In genomic region chr4:1614502-1614853, GRCh38 we compare ENCODE assay signal across 15 cellular contexts.
"Had no signal": no experiment of that assay in that cellular context is flagged by ENCODE, and none has a peak within 500 bp of the region (broad histone marks: within the 10 kb centered on the region; RNA-seq: fewer than 3 reads in every experiment).

No MANE protein-coding gene starts in this region.

- H3K27ac Mint-ChIP-seq: endodermal cell, mesothelial cell of epicardium had no signal

- ATAC-seq: gastroesophageal sphincter, left cardiac atrium, lower lobe of right lung, SK-N-SH treated with all-trans-retinoic acid at 6 μM for 48 hours, upper lobe of right lung had no signal

- H3K36me3 Mint-ChIP-seq: mesothelial cell of epicardium had no signal

- H3K27ac ChIP-seq: gastroesophageal sphincter, lower lobe of right lung, ovary, thoracic aorta, upper lobe of right lung had no signal

- DNase-seq: activated CD4-positive, alpha-beta T cell treated with anti-CD3 and anti-CD28 coated beads for 4 hours; activated T-cell treated with anti-CD3 and anti-CD28 coated beads, Interleukin-2, amount 50 U/mL, for 1 hour; endodermal cell; erythroblast; left cardiac atrium; lower lobe of right lung; ovary; stimulated activated CD4-positive, alpha-beta T cell treated with anti-CD3 and anti-CD28 coated beads, Interleukin-12 subunit alpha, Interleukin-12 subunit beta, amount 100 ng/mL, for 4 hours; stimulated activated CD4-positive, alpha-beta T cell treated with anti-CD3 and anti-CD28 coated beads, Interleukin-2, amount 100 ng/mL, for 24 hours; upper lobe of right lung had no signal

- H3K4me3 Mint-ChIP-seq: endodermal cell, mesothelial cell of epicardium, neural crest cell had no signal

- H3K9me3 Mint-ChIP-seq: mesothelial cell of epicardium, neural crest cell had no signal

- H3K4me1 Mint-ChIP-seq: endodermal cell, mesothelial cell of epicardium had no signal

- H3K4me3 ChIP-seq: gastroesophageal sphincter, lower lobe of right lung, ovary, thoracic aorta, upper lobe of right lung had no signal

- H3K9me3 ChIP-seq: lower lobe of right lung, ovary, thoracic aorta, upper lobe of right lung had no signal

- H3K4me1 ChIP-seq: gastroesophageal sphincter had no signal

- H3K36me3 ChIP-seq: gastroesophageal sphincter, lower lobe of right lung, ovary, thoracic aorta, upper lobe of right lung had no signal

- H3K27me3 ChIP-seq: ovary, upper lobe of right lung had no signal
